In genomic region chr12:75476076-75476475, GRCh38 we compare ENCODE assay signal across 11 cellular contexts.
"Had no signal": no experiment of that assay in that cellular context is flagged by ENCODE, and none has a peak within 500 bp of the region (broad histone marks: within the 10 kb centered on the region; RNA-seq: fewer than 3 reads in every experiment).

No MANE protein-coding gene starts in this region.

- H3K27ac Mint-ChIP-seq: nephron had no signal

- ATAC-seq: gastroesophageal sphincter, heart right ventricle had no signal

- H3K4me3 Mint-ChIP-seq: activated T-cell treated with anti-CD3 and anti-CD28 coated beads, Interleukin-2, amount 50 U/mL, for 4 hours; nephron had no signal

- H3K9me3 Mint-ChIP-seq: activated T-cell treated with anti-CD3 and anti-CD28 coated beads, Interleukin-2, amount 50 U/mL, for 4 hours; nephron had no signal

- DNase-seq: activated CD4-positive, CD25-positive, alpha-beta regulatory T cell treated with anti-CD3 and anti-CD28 coated beads, Interleukin-2, amount 50 U/mL, for 72 hours; activated T-cell treated with anti-CD3 and anti-CD28 coated beads, Interleukin-2, amount 50 U/mL, for 4 hours; amniotic stem cell; caudate nucleus; heart right ventricle; mesendoderm; nucleus accumbens; SW 1271; T-helper 9 cell had no signal
